16 cellular contexts compared by ENCODE assay signal in genomic region chr18:14501894-14502293, GRCh38. TPM values are rescaled to one million over a fixed set of nuclear protein-coding genes. Genes with fewer than 3 reads are reported as not detected.
"Had no signal": no experiment of that assay in that cellular context is flagged by ENCODE, and none has a peak within 500 bp of the region (broad histone marks: within the 10 kb centered on the region; RNA-seq: fewer than 3 reads in every experiment).

No MANE protein-coding gene starts in this region.

RNA-seq across cellular contexts. Expression of gene POTEC, which starts 41.5 kb away (rescaled TPM):
- total RNA-seq: naive thymus-derived CD8-positive, alpha-beta T cell; natural killer cell treated with Interleukin-12 subunit alpha and Interleukin-12 subunit beta and Interleukin-15 and Interleukin-18, amount 100 ng/mL, for 72 hours; neural crest cell; omental fat pad; osteocyte; progenitor cell of endocrine pancreas; psoas muscle; renal cortical epithelial cell; right cardiac atrium; right lobe of liver; smooth muscle cell; spleen; suprapubic skin; upper lobe of left lung; ureter; vagina had no signal
